19 cellular contexts compared by ENCODE assay signal in the genomic region with DNA sequence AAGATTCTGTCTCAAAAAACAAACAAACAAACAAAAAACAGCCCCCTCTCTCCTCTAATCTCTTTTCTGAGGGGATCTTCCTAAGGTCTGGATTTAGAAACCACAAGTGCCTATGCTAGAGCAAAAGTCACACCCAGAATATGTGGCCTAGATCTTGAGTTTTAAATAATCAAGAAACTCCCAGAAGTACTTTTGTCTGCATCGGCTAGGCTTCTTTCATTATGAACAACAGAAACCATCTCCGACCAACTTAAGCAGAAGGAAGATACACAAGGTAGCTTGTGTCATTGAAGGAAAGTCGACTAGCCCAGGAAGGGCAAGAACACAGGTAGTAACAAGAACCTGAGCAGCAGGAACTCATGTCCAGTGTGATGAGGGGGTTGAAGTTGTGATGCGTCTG.
"Had no signal": no experiment of that assay in that cellular context is flagged by ENCODE, and none has a peak within 500 bp of the region (broad histone marks: within the 10 kb centered on the region; RNA-seq: fewer than 3 reads in every experiment).

No MANE protein-coding gene starts in this region.

- H3K27ac Mint-ChIP-seq: activated CD4-positive, alpha-beta memory T cell treated with anti-CD3 and anti-CD28 coated beads, Interleukin-2, amount 10 ng/mL, durations not matched to agents 7 days and 5 days; activated CD4-positive, alpha-beta T cell treated with anti-CD3 and anti-CD28 coated beads for 36 hours; activated naive CD4-positive, alpha-beta T cell treated with anti-CD3 and anti-CD28 coated beads, Interleukin-2, amount 50 U/mL, for 72 hours; naive B cell; neural progenitor cell had no signal

- H3K27me3 ChIP-seq: cardiac muscle cell, neural progenitor cell, right lobe of liver, testis, upper lobe of right lung had no signal

- H3K4me2 ChIP-seq: neural progenitor cell, smooth muscle cell had no signal

- H3K4me3 Mint-ChIP-seq: activated CD4-positive, alpha-beta memory T cell treated with anti-CD3 and anti-CD28 coated beads, Interleukin-2, amount 10 ng/mL, durations not matched to agents 7 days and 5 days; activated CD4-positive, alpha-beta T cell treated with anti-CD3 and anti-CD28 coated beads for 36 hours; activated T-cell treated with anti-CD3 and anti-CD28 coated beads, Interleukin-2, amount 50 U/mL, for 4 hours; naive B cell; neural progenitor cell; stimulated activated naive CD8-positive, alpha-beta T cell treated with anti-CD3 and anti-CD28 coated beads, Interleukin-15, amount 100 ng/mL, for 72 hours had no signal

- H3K4me3 ChIP-seq: cardiac muscle cell, dorsolateral prefrontal cortex, gastroesophageal sphincter, heart right ventricle, neural progenitor cell, psoas muscle, right lobe of liver, smooth muscle cell, testis, upper lobe of right lung had no signal

- H2AFZ ChIP-seq: neural progenitor cell had no signal

- H3K9ac ChIP-seq: neural progenitor cell had no signal

- H3K4me1 ChIP-seq: gastroesophageal sphincter, psoas muscle, right lobe of liver, testis, upper lobe of right lung had no signal

- H3K27ac ChIP-seq: cardiac muscle cell, dorsolateral prefrontal cortex, gastroesophageal sphincter, heart right ventricle, neural progenitor cell, psoas muscle, right lobe of liver, testis, upper lobe of right lung, VCaP had no signal

- H3K9me3 ChIP-seq: gastroesophageal sphincter, heart right ventricle, psoas muscle, right lobe of liver, testis, upper lobe of right lung had no signal

- H3K9me3 Mint-ChIP-seq: activated CD4-positive, alpha-beta memory T cell treated with anti-CD3 and anti-CD28 coated beads, Interleukin-2, amount 10 ng/mL, durations not matched to agents 7 days and 5 days; activated naive CD4-positive, alpha-beta T cell treated with anti-CD3 and anti-CD28 coated beads, Interleukin-2, amount 50 U/mL, for 72 hours; activated T-cell treated with anti-CD3 and anti-CD28 coated beads, Interleukin-2, amount 50 U/mL, for 4 hours; neural progenitor cell; stimulated activated naive CD8-positive, alpha-beta T cell treated with anti-CD3 and anti-CD28 coated beads, Interleukin-15, amount 100 ng/mL, for 72 hours had no signal

- H3K36me3 Mint-ChIP-seq: activated naive CD4-positive, alpha-beta T cell treated with anti-CD3 and anti-CD28 coated beads, Interleukin-2, amount 50 U/mL, for 72 hours; naive B cell; neural progenitor cell had no signal

- ATAC-seq: activated CD4-positive, alpha-beta T cell treated with anti-CD3 and anti-CD28 coated beads for 36 hours; activated T-cell treated with anti-CD3 and anti-CD28 coated beads, Interleukin-2, amount 50 U/mL, for 4 hours; gastroesophageal sphincter; heart right ventricle; left colon; psoas muscle; right lobe of liver; stimulated activated naive CD8-positive, alpha-beta T cell treated with anti-CD3 and anti-CD28 coated beads, Interleukin-15, amount 100 ng/mL, for 72 hours; upper lobe of right lung had no signal

- DNase-seq: activated CD4-positive, alpha-beta memory T cell treated with anti-CD3 and anti-CD28 coated beads, Interleukin-2, amount 10 ng/mL, durations not matched to agents 7 days and 5 days; activated CD4-positive, alpha-beta T cell treated with anti-CD3 and anti-CD28 coated beads for 36 hours; activated gamma-delta T cell; activated T-cell treated with anti-CD3 and anti-CD28 coated beads, Interleukin-2, amount 50 U/mL, for 4 hours; dorsolateral prefrontal cortex; heart right ventricle; left colon; naive B cell; psoas muscle; right lobe of liver; stimulated activated naive CD8-positive, alpha-beta T cell treated with anti-CD3 and anti-CD28 coated beads, Interleukin-15, amount 100 ng/mL, for 72 hours; testis; upper lobe of right lung had no signal

- H3K36me3 ChIP-seq: cardiac muscle cell, gastroesophageal sphincter, heart right ventricle, neural progenitor cell, right lobe of liver, upper lobe of right lung had no signal

- H3K27me3 Mint-ChIP-seq: stimulated activated naive CD8-positive, alpha-beta T cell treated with anti-CD3 and anti-CD28 coated beads, Interleukin-15, amount 100 ng/mL, for 72 hours had no signal
